8 cellular contexts compared by ENCODE assay signal in the genomic region with DNA sequence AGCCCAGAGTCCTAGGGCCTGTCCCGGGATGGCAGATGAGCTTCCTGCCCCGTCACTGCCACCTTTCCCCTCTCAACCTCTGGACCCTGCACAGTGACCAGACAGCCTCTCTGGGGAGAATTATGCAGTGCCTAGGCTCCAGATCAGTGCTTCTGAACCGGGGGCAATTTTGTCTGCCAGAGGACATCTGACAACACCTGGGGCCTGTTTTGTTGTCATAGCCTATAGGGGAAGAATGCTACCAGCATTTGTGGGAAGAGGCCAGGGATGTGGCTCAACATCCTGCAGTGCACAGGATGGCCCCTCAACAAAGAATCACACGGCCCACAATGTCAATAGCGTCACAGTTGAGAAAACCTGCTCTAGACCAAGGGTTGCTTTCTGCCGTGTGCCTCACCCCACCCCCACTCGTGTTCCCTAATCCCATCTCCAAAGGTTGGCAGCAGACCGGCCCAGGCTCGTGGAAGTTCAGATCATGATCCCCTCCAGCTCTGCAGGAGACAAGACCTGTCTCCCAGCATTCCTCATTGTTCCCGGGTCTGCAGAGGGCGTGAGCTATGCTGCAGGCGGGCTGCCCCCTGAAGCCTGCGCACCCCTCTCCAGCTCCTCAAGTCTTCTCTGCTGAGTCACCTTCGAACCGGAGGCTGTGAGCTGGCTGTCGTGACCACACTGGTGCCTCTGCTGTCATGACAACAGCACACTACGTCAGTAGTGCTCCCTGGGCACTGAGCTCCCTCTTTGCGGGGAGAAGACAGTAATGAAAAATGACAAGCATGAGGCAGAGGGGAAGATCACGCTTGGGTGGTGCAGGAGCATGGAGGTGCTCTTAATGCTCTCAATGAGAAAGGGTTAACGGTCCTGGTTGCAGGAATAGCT. TPM values are rescaled to one million over a fixed set of nuclear protein-coding genes. Genes with fewer than 3 reads are reported as not detected.
A peak's percentile ranks its signal among the peaks of the same experiment; 100 is the strongest.
DNase-seq lines count a peak whose midpoint lies in the region; ATAC-seq and TF ChIP-seq lines count a peak whose summit lies in the region.

No MANE protein-coding gene starts in this region.

- peaks cover 34 to 48% (median 46%) of the 10 kb centered on the region in 4 donors for H3K4me1 ChIP-seq in esophagus muscularis mucosa
- H3K4me1 ChIP-seq in naive thymus-derived CD4-positive, alpha-beta T cell (ENCODE audit: control insufficient read depth in 2 of 2, insufficient read depth in 2 of 2, low read length in 2 of 2), result peaks cover 31 to 37% of the 10 kb centered on the region in 2 donors

- peaks cover 46 to 58% (median 54%) of the 10 kb centered on the region in 4 donors for H3K36me3 ChIP-seq in esophagus muscularis mucosa
- peaks cover 13 to 58% (median 16%) of the 10 kb centered on the region in 3 experiments for H3K36me3 ChIP-seq in naive thymus-derived CD4-positive, alpha-beta T cell (ENCODE audit: control insufficient read depth in 2 of 3, insufficient read depth in 3 of 3, low read length in 3 of 3)

- intact Hi-C loops in esophagus muscularis mucosa (cut with DNase I), result loop anchor here (2.0 to 5.0 kb wide), 3 partner anchors 37 to 200 kb away; a partner anchor contains a TSS
- intact Hi-C loops in naive thymus-derived CD4-positive, alpha-beta T cell (cut with micrococcal nuclease), result no loop called here

- H3K36me3 Mint-ChIP-seq in activated T-cell treated with anti-CD3 and anti-CD28 coated beads, Interleukin-2, amount 50 U/mL, for 4 hours (ENCODE audit: insufficient read depth), result peaks cover 44% of the 10 kb centered on the region
- H3K36me3 Mint-ChIP-seq in naive thymus-derived CD4-positive, alpha-beta T cell, result peaks cover 12 to 55% (median 12%) of the 10 kb centered on the region in 5 donors
- peaks cover 72% of the 10 kb centered on the region for H3K36me3 Mint-ChIP-seq in stimulated activated memory B cell treated with anti-CD40 and anti-IgM and Interleukin-4, amounts not matched to agents 10 μg/mL and 1 μg/mL and 100 μg/mL, for 72 hours

- H3K4me3 Mint-ChIP-seq in activated T-cell treated with anti-CD3 and anti-CD28 coated beads, Interleukin-2, amount 50 U/mL, for 4 hours, result peak overlapping the region; percentile 97
- peak overlapping the region; percentile 77 to 99 (median 94) for H3K4me3 Mint-ChIP-seq in naive thymus-derived CD4-positive, alpha-beta T cell
- H3K4me3 Mint-ChIP-seq in stimulated activated memory B cell treated with anti-CD40 and anti-IgM and Interleukin-4, amounts not matched to agents 10 μg/mL and 1 μg/mL and 100 μg/mL, for 72 hours, result peak overlapping the region; percentile 92

- CTCF ChIA-PET in naive thymus-derived CD4-positive, alpha-beta T cell (lab: Charles Lee), result interaction anchor here (0.6 to 1.5 kb wide), 6 partner anchors 9 to 108 kb away, joined by 3 to 6 read pairs (median 4); no protein-coding TSS in a partner anchor

- H3K4me1 Mint-ChIP-seq in activated T-cell treated with anti-CD3 and anti-CD28 coated beads, Interleukin-2, amount 50 U/mL, for 4 hours (ENCODE audit: low read depth), result peaks cover 30% of the 10 kb centered on the region
- H3K4me1 Mint-ChIP-seq in naive thymus-derived CD4-positive, alpha-beta T cell, result peaks cover 22 to 45% (median 35%) of the 10 kb centered on the region in 7 donors
- peaks cover 47% of the 10 kb centered on the region for H3K4me1 Mint-ChIP-seq in stimulated activated memory B cell treated with anti-CD40 and anti-IgM and Interleukin-4, amounts not matched to agents 10 μg/mL and 1 μg/mL and 100 μg/mL, for 72 hours

- no peaks in the 10 kb centered on the region for H3K27me3 ChIP-seq in esophagus muscularis mucosa
- no peaks in the 10 kb centered on the region for H3K27me3 ChIP-seq in naive thymus-derived CD4-positive, alpha-beta T cell (ENCODE audit: control insufficient read depth in 2 of 2, insufficient read depth in 2 of 2, low read length in 2 of 2)

- no peaks in the 10 kb centered on the region for H3K9me3 Mint-ChIP-seq in activated T-cell treated with anti-CD3 and anti-CD28 coated beads, Interleukin-2, amount 50 U/mL, for 4 hours
- peaks cover 0 to 1% (median 0%) of the 10 kb centered on the region in 11 donors for H3K9me3 Mint-ChIP-seq in naive thymus-derived CD4-positive, alpha-beta T cell
- H3K9me3 Mint-ChIP-seq in stimulated activated memory B cell treated with anti-CD40 and anti-IgM and Interleukin-4, amounts not matched to agents 10 μg/mL and 1 μg/mL and 100 μg/mL, for 72 hours, result no peaks in the 10 kb centered on the region

- DNase-seq in D341Med (ENCODE audit: low spot score) (peak; percentile 59), esophagus muscularis mucosa (ENCODE audit: extremely low spot score) (no peak)
- DNase-seq in activated T-cell treated with anti-CD3 and anti-CD28 coated beads, Interleukin-2, amount 50 U/mL, for 4 hours, result peak; percentile 83
- DNase-seq in naive thymus-derived CD4-positive, alpha-beta T cell, result peak; percentile 39 to 89 (median 63)

- no peak for TF ChIP-seq CTCF in esophagus muscularis mucosa (IDR thresholded peaks at IDR 0.05)

- H3K27ac ChIP-seq in esophagus muscularis mucosa (replicated peaks in 1 of 4), result peak overlapping the region; percentile 93 to 99 (median 94)
- peak overlapping the region; percentile 81 for H3K27ac ChIP-seq in naive thymus-derived CD4-positive, alpha-beta T cell (ENCODE audit: low read depth, low read length)

- POLR2A ChIA-PET in naive thymus-derived CD4-positive, alpha-beta T cell (lab: Charles Lee), result interaction anchor here (0.6 to 2.6 kb wide), 16 partner anchors 8 to 278 kb away, joined by 3 to 15 read pairs (median 4); a partner anchor contains a TSS

- TF ChIP-seq POLR2A in esophagus muscularis mucosa (IDR thresholded peaks at IDR 0.05; ENCODE audit: low read depth), result peak; percentile 1

- TF ChIP-seq EP300 in esophagus muscularis mucosa (IDR thresholded peaks at IDR 0.05), result no peak

- ATAC-seq in HG03460 (IDR thresholded peaks at IDR 0.05; ENCODE audit: unreplicated experiment) (peak; percentile 24), HG02870 (IDR thresholded peaks at IDR 0.05; ENCODE audit: unreplicated experiment) (no peak)
- peak; percentile 61 for ATAC-seq in activated T-cell treated with anti-CD3 and anti-CD28 coated beads, Interleukin-2, amount 50 U/mL, for 4 hours
- peak; percentile 62 for ATAC-seq in naive thymus-derived CD4-positive, alpha-beta T cell
- peak; percentile 31 for ATAC-seq in stimulated activated memory B cell treated with anti-CD40 and anti-IgM and Interleukin-4, amounts not matched to agents 10 μg/mL and 1 μg/mL and 100 μg/mL, for 72 hours

- peak overlapping the region; percentile 76 to 98 (median 80) for H3K4me3 ChIP-seq in esophagus muscularis mucosa
- H3K4me3 ChIP-seq in naive thymus-derived CD4-positive, alpha-beta T cell (ENCODE audit: low read length), result no peak overlapping the region

- no peaks in the 10 kb centered on the region for H3K27me3 Mint-ChIP-seq in activated T-cell treated with anti-CD3 and anti-CD28 coated beads, Interleukin-2, amount 50 U/mL, for 4 hours (ENCODE audit: low read depth)
- H3K27me3 Mint-ChIP-seq in naive thymus-derived CD4-positive, alpha-beta T cell, result peaks cover 0 to 2% (median 0%) of the 10 kb centered on the region in 5 donors
- no peaks in the 10 kb centered on the region for H3K27me3 Mint-ChIP-seq in stimulated activated memory B cell treated with anti-CD40 and anti-IgM and Interleukin-4, amounts not matched to agents 10 μg/mL and 1 μg/mL and 100 μg/mL, for 72 hours

- 18% methylated on average over 15 of the region's 20 CpGs for WGBS in esophagus muscularis mucosa

- H3K9me3 ChIP-seq in esophagus muscularis mucosa, result no peaks in the 10 kb centered on the region
- no peaks in the 10 kb centered on the region for H3K9me3 ChIP-seq in naive thymus-derived CD4-positive, alpha-beta T cell (ENCODE audit: control insufficient read depth in 2 of 3, low read length in 3 of 3)

- H3K27ac Mint-ChIP-seq in naive thymus-derived CD4-positive, alpha-beta T cell, result peak overlapping the region; percentile 90 to 100 (median 93)
- H3K27ac Mint-ChIP-seq in stimulated activated memory B cell treated with anti-CD40 and anti-IgM and Interleukin-4, amounts not matched to agents 10 μg/mL and 1 μg/mL and 100 μg/mL, for 72 hours, result peak overlapping the region; percentile 98

TF ChIP-seq in PFSK-1, 5 proteins besides CTCF, POLR2A, EP300 and RAD21 (continues in another document):
- no peak for TF ChIP-seq SIN3A (IDR thresholded peaks at IDR 0.05; ENCODE audit: borderline replicate concordance, insufficient read depth, low read length)

RNA-seq across cellular contexts. Expression of a gene that starts 2.0 kb away (rescaled TPM):
- polyA plus RNA-seq in PFSK-1 (2012; ENCODE audit: insufficient read length, low read depth), result 4,306 TPM
- total RNA-seq in activated T-cell treated with anti-CD3 and anti-CD28 coated beads, Interleukin-2, amount 50 U/mL, for 4 hours, result 1,000 to 10,000 TPM; 4,635 to 5,387 (median 5,019) TPM
- 1,000 to 10,000 TPM; 2,279 to 3,578 (median 2,742) TPM for total RNA-seq in esophagus muscularis mucosa
- total RNA-seq in naive thymus-derived CD4-positive, alpha-beta T cell, result 1,000 to 10,000 TPM in 1 of 5 experiments, 100 to 1,000 TPM in 4; 330 to 4,503 (median 379) TPM
- polyA plus RNA-seq in naive thymus-derived CD4-positive, alpha-beta T cell, result 1,000 to 10,000 TPM; 1,202 to 1,413 TPM

RNA-seq across cellular contexts. Expression of a gene that starts 23.6 kb away (rescaled TPM):
- polyA plus RNA-seq in PFSK-1 (2012; ENCODE audit: insufficient read length, low read depth), result 26.4 TPM
- 10 to 100 TPM in 1 of 3 donors, 1 to 10 TPM in 2; 8.5 to 10.2 (median 9.8) TPM for total RNA-seq in activated T-cell treated with anti-CD3 and anti-CD28 coated beads, Interleukin-2, amount 50 U/mL, for 4 hours
- 10 to 100 TPM; 12.1 to 26.2 (median 20.8) TPM for total RNA-seq in esophagus muscularis mucosa
- 10 to 100 TPM; 28.2 to 55.9 (median 45.9) TPM for total RNA-seq in naive thymus-derived CD4-positive, alpha-beta T cell
- 10 to 100 TPM in 1 of 2 donors, 1 to 10 TPM in 1; 5.4 to 11.4 TPM for polyA plus RNA-seq in naive thymus-derived CD4-positive, alpha-beta T cell

RNA-seq across cellular contexts. Expression of a gene that starts 35.8 kb away (rescaled TPM):
- 108 TPM for polyA plus RNA-seq in PFSK-1 (2012; ENCODE audit: insufficient read length, low read depth)
- 100 to 1,000 TPM; 267 to 300 (median 270) TPM for total RNA-seq in activated T-cell treated with anti-CD3 and anti-CD28 coated beads, Interleukin-2, amount 50 U/mL, for 4 hours
- total RNA-seq in esophagus muscularis mucosa, result 10 to 100 TPM; 17.9 to 32.3 (median 19.5) TPM
- total RNA-seq in naive thymus-derived CD4-positive, alpha-beta T cell, result 100 to 1,000 TPM in 1 of 5 experiments, 10 to 100 TPM in 4; 74.4 to 102 (median 87.6) TPM
- 10 to 100 TPM; 24.2 to 53.7 TPM for polyA plus RNA-seq in naive thymus-derived CD4-positive, alpha-beta T cell

RNA-seq across cellular contexts. Expression of a gene that starts 38.4 kb away (rescaled TPM):
- polyA plus RNA-seq in PFSK-1 (2012; ENCODE audit: insufficient read length, low read depth), result 43.1 TPM
- total RNA-seq in activated T-cell treated with anti-CD3 and anti-CD28 coated beads, Interleukin-2, amount 50 U/mL, for 4 hours, result 10 to 100 TPM; 29.8 to 36.1 (median 32.9) TPM
- 10 to 100 TPM; 13.9 to 26.1 (median 24.7) TPM for total RNA-seq in esophagus muscularis mucosa
- 100 to 1,000 TPM in 1 of 5 experiments, 10 to 100 TPM in 4; 30.3 to 121 (median 38.4) TPM for total RNA-seq in naive thymus-derived CD4-positive, alpha-beta T cell
- 10 to 100 TPM; 24.4 to 46.7 TPM for polyA plus RNA-seq in naive thymus-derived CD4-positive, alpha-beta T cell

RNA-seq across cellular contexts. Expression of a gene that starts 39.2 kb away (rescaled TPM):
- 69.7 TPM for polyA plus RNA-seq in PFSK-1 (2012; ENCODE audit: insufficient read length, low read depth)
- total RNA-seq in activated T-cell treated with anti-CD3 and anti-CD28 coated beads, Interleukin-2, amount 50 U/mL, for 4 hours, result 100 to 1,000 TPM; 249 to 262 (median 256) TPM
- total RNA-seq in esophagus muscularis mucosa, result 100 to 1,000 TPM in 1 of 4 donors, 10 to 100 TPM in 3; 62.3 to 105 (median 81.3) TPM
- 100 to 1,000 TPM in 1 of 5 experiments, 10 to 100 TPM in 4; 22.5 to 208 (median 80.9) TPM for total RNA-seq in naive thymus-derived CD4-positive, alpha-beta T cell
- polyA plus RNA-seq in naive thymus-derived CD4-positive, alpha-beta T cell, result 100 to 1,000 TPM; 204 to 220 TPM
